ENCODE assay signal across 1 cellular context in the genomic region with DNA sequence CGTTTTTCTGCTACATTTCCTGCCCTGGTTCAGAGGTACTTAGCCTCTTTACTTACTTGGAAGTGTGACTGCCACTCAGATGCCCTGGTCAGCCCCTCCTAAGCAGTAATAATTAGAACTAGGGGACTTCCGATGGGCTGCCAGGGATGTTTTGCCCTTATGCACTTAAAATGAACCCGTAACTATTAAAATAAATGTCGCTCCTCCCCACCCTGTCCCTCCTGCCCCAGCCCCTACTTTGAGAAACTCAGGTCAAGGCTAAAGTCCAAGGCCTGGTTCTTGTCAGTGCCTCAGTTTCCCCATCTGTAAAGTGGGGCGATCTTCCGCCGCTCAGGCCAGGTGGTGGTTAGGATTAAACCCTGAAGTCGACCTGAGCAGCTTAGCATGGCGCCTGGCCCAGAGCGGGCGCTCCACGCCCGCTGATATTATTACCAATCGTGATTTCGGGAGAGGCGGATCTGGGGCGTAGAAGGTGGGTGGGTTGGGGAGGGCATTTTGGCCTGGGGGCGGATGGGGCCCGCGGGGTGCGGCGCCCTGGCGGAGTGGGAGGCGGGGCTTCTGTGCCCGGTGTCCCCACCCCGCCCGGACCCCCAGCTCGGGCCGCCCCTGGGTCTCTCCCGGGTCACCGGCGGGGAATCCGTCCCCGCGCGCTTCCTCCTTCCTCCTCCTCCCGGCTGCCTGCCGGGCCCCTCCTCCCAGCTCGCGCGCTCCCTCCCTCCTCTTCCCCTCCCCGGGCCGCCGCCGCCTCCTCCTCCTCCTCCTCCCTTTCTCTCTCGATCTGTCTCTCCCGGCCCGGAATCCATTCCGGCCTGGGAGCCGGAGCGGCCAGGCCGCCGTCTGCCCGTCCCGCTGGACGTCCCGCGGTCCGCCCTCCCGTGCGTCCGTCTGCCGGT.
TF ChIP-seq lines count a peak whose summit lies in the region.

A gene (plus strand): TSS at position 802 of the 893 bp plus-strand sequence. CDS start 38,014 bp downstream, outside the sequence.

TF ChIP-seq in HepG2, 621 proteins besides CTCF, POLR2A, EP300 and RAD21 (continued from another document and continues in another):
- TF ChIP-seq, protein P1, sequence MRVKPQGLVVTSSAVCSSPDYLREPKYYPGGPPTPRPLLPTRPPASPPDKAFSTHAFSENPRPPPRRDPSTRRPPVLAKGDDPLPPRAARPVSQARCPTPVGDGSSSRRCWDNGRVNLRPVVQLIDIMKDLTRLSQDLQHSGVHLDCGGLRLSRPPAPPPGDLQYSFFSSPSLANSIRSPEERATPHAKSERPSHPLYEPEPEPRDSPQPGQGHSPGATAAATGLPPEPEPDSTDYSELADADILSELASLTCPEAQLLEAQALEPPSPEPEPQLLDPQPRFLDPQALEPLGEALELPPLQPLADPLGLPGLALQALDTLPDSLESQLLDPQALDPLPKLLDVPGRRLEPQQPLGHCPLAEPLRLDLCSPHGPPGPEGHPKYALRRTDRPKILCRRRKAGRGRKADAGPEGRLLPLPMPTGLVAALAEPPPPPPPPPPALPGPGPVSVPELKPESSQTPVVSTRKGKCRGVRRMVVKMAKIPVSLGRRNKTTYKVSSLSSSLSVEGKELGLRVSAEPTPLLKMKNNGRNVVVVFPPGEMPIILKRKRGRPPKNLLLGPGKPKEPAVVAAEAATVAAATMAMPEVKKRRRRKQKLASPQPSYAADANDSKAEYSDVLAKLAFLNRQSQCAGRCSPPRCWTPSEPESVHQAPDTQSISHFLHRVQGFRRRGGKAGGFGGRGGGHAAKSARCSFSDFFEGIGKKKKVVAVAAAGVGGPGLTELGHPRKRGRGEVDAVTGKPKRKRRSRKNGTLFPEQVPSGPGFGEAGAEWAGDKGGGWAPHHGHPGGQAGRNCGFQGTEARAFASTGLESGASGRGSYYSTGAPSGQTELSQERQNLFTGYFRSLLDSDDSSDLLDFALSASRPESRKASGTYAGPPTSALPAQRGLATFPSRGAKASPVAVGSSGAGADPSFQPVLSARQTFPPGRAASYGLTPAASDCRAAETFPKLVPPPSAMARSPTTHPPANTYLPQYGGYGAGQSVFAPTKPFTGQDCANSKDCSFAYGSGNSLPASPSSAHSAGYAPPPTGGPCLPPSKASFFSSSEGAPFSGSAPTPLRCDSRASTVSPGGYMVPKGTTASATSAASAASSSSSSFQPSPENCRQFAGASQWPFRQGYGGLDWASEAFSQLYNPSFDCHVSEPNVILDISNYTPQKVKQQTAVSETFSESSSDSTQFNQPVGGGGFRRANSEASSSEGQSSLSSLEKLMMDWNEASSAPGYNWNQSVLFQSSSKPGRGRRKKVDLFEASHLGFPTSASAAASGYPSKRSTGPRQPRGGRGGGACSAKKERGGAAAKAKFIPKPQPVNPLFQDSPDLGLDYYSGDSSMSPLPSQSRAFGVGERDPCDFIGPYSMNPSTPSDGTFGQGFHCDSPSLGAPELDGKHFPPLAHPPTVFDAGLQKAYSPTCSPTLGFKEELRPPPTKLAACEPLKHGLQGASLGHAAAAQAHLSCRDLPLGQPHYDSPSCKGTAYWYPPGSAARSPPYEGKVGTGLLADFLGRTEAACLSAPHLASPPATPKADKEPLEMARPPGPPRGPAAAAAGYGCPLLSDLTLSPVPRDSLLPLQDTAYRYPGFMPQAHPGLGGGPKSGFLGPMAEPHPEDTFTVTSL (CRISPR knock-in tag; IDR thresholded peaks at IDR 0.05; ENCODE audit: borderline replicate concordance) = no peak
- 0 out of 2 replicates have a peak, but pooled peaks have one; percentile 38 for TF ChIP-seq DMAP1 (CRISPR knock-in tag; IDR thresholded peaks at IDR 0.05)
- TF ChIP-seq JUND (CRISPR knock-in tag; IDR thresholded peaks at IDR 0.05) = no peak
- TF ChIP-seq ISL2 (CRISPR knock-in tag; IDR thresholded peaks at IDR 0.05) = peak; percentile 59; the same call in 1 of the 2 replicates
- TF ChIP-seq ZNF879 (CRISPR knock-in tag; IDR thresholded peaks at IDR 0.05) = no peak
- TF ChIP-seq, protein P2, sequence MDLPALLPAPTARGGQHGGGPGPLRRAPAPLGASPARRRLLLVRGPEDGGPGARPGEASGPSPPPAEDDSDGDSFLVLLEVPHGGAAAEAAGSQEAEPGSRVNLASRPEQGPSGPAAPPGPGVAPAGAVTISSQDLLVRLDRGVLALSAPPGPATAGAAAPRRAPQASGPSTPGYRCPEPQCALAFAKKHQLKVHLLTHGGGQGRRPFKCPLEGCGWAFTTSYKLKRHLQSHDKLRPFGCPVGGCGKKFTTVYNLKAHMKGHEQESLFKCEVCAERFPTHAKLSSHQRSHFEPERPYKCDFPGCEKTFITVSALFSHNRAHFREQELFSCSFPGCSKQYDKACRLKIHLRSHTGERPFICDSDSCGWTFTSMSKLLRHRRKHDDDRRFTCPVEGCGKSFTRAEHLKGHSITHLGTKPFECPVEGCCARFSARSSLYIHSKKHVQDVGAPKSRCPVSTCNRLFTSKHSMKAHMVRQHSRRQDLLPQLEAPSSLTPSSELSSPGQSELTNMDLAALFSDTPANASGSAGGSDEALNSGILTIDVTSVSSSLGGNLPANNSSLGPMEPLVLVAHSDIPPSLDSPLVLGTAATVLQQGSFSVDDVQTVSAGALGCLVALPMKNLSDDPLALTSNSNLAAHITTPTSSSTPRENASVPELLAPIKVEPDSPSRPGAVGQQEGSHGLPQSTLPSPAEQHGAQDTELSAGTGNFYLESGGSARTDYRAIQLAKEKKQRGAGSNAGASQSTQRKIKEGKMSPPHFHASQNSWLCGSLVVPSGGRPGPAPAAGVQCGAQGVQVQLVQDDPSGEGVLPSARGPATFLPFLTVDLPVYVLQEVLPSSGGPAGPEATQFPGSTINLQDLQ (CRISPR knock-in tag; IDR thresholded peaks at IDR 0.05) = peak; percentile 63; the same call in 1 of the 2 replicates
- peak; percentile 45 for TF ChIP-seq TEAD3 (CRISPR knock-in tag; optimal IDR thresholded peaks at IDR 0.05; ENCODE audit: borderline replicate concordance)
- TF ChIP-seq RFXANK (CRISPR knock-in tag; IDR thresholded peaks at IDR 0.05) = 0 out of 2 replicates have a peak, but pooled peaks have one; percentile 51
- TF ChIP-seq ZNF317 (CRISPR knock-in tag; IDR thresholded peaks at IDR 0.05) = no peak
- peak; percentile 44; the same call in 1 of the 2 replicates for TF ChIP-seq ARNT2 (CRISPR knock-in tag; IDR thresholded peaks at IDR 0.05; ENCODE audit: low read depth)
- 0 out of 2 replicates have a peak, but pooled peaks have one; percentile 9 for TF ChIP-seq TBP (CRISPR knock-in tag; IDR thresholded peaks at IDR 0.05)
- TF ChIP-seq HNRNPLL (IDR thresholded peaks at IDR 0.05; ENCODE audit: low read depth, low read length, poor library complexity, severe bottlenecking) = peak; percentile 58
- TF ChIP-seq ZNF530 (CRISPR knock-in tag; IDR thresholded peaks at IDR 0.05; ENCODE audit: low read depth) = no peak
- peak; percentile 91 for TF ChIP-seq ZNF629 (CRISPR knock-in tag; conservative IDR thresholded peaks at IDR 0.05)
- peak; percentile 30 for TF ChIP-seq AGO2 (optimal IDR thresholded peaks at IDR 0.05; ENCODE audit: low read depth, low read length)
- TF ChIP-seq, protein P3, sequence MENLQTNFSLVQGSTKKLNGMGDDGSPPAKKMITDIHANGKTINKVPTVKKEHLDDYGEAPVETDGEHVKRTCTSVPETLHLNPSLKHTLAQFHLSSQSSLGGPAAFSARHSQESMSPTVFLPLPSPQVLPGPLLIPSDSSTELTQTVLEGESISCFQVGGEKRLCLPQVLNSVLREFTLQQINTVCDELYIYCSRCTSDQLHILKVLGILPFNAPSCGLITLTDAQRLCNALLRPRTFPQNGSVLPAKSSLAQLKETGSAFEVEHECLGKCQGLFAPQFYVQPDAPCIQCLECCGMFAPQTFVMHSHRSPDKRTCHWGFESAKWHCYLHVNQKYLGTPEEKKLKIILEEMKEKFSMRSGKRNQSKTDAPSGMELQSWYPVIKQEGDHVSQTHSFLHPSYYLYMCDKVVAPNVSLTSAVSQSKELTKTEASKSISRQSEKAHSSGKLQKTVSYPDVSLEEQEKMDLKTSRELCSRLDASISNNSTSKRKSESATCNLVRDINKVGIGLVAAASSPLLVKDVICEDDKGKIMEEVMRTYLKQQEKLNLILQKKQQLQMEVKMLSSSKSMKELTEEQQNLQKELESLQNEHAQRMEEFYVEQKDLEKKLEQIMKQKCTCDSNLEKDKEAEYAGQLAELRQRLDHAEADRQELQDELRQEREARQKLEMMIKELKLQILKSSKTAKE (CRISPR knock-in tag; IDR thresholded peaks at IDR 0.05; ENCODE audit: borderline replicate concordance) = peak; percentile 16; the same call in 1 of the 2 replicates
- TF ChIP-seq JDP2 (CRISPR knock-in tag; IDR thresholded peaks at IDR 0.05; ENCODE audit: borderline replicate concordance) = no peak; the same call in 1 of the 2 replicates
- peak; percentile 27; the same call in 1 of the 2 replicates for TF ChIP-seq YEATS4 (CRISPR knock-in tag; IDR thresholded peaks at IDR 0.05; ENCODE audit: borderline replicate concordance)
- TF ChIP-seq KLF9 (CRISPR knock-in tag; IDR thresholded peaks at IDR 0.05; ENCODE audit: low read depth) = no peak
- no peak for TF ChIP-seq SMAD3 (CRISPR knock-in tag; IDR thresholded peaks at IDR 0.05)
- TF ChIP-seq ZNF746 (CRISPR knock-in tag; IDR thresholded peaks at IDR 0.05) = peak; percentile 88; the same call in 1 of the 2 replicates
- peak; percentile 3; the same call in 1 of the 2 replicates for TF ChIP-seq SIN3A (IDR thresholded peaks at IDR 0.05; ENCODE audit: borderline replicate concordance, low read depth, low read length)
- no peak for TF ChIP-seq GTF2F1 (IDR thresholded peaks at IDR 0.05; ENCODE audit: low read length)
- TF ChIP-seq, protein P4, sequence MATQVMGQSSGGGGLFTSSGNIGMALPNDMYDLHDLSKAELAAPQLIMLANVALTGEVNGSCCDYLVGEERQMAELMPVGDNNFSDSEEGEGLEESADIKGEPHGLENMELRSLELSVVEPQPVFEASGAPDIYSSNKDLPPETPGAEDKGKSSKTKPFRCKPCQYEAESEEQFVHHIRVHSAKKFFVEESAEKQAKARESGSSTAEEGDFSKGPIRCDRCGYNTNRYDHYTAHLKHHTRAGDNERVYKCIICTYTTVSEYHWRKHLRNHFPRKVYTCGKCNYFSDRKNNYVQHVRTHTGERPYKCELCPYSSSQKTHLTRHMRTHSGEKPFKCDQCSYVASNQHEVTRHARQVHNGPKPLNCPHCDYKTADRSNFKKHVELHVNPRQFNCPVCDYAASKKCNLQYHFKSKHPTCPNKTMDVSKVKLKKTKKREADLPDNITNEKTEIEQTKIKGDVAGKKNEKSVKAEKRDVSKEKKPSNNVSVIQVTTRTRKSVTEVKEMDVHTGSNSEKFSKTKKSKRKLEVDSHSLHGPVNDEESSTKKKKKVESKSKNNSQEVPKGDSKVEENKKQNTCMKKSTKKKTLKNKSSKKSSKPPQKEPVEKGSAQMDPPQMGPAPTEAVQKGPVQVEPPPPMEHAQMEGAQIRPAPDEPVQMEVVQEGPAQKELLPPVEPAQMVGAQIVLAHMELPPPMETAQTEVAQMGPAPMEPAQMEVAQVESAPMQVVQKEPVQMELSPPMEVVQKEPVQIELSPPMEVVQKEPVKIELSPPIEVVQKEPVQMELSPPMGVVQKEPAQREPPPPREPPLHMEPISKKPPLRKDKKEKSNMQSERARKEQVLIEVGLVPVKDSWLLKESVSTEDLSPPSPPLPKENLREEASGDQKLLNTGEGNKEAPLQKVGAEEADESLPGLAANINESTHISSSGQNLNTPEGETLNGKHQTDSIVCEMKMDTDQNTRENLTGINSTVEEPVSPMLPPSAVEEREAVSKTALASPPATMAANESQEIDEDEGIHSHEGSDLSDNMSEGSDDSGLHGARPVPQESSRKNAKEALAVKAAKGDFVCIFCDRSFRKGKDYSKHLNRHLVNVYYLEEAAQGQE (IDR thresholded peaks at IDR 0.05; ENCODE audit: borderline replicate concordance in 1 of 2, low read depth in 1 of 2, low read length in 2 of 2) = no peak
- TF ChIP-seq ZBTB7A (CRISPR knock-in tag; IDR thresholded peaks at IDR 0.05) = peak; percentile 47; the same call in 1 of the 2 replicates
- no peak for TF ChIP-seq ZNF552 (CRISPR knock-in tag; IDR thresholded peaks at IDR 0.05; ENCODE audit: borderline replicate concordance)
- TF ChIP-seq RELA (CRISPR knock-in tag; IDR thresholded peaks at IDR 0.05) = 0 out of 2 replicates have a peak, but pooled peaks have one; percentile 41
- no peak for TF ChIP-seq SMARCE1 (IDR thresholded peaks at IDR 0.05; ENCODE audit: borderline replicate concordance)
- TF ChIP-seq, protein P5, sequence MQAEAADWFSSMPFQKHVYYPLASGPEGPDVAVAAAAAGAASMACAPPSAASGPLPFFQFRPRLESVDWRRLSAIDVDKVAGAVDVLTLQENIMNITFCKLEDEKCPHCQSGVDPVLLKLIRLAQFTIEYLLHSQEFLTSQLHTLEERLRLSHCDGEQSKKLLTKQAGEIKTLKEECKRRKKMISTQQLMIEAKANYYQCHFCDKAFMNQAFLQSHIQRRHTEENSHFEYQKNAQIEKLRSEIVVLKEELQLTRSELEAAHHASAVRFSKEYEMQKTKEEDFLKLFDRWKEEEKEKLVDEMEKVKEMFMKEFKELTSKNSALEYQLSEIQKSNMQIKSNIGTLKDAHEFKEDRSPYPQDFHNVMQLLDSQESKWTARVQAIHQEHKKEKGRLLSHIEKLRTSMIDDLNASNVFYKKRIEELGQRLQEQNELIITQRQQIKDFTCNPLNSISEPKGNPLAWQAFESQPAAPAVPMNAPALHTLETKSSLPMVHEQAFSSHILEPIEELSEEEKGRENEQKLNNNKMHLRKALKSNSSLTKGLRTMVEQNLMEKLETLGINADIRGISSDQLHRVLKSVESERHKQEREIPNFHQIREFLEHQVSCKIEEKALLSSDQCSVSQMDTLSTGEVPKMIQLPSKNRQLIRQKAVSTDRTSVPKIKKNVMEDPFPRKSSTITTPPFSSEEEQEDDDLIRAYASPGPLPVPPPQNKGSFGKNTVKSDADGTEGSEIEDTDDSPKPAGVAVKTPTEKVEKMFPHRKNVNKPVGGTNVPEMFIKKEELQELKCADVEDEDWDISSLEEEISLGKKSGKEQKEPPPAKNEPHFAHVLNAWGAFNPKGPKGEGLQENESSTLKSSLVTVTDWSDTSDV (CRISPR knock-in tag; IDR thresholded peaks at IDR 0.05) = peak; percentile 78; the same call in 1 of the 2 replicates
- TF ChIP-seq EHMT2 (IDR thresholded peaks at IDR 0.05; ENCODE audit: borderline replicate concordance, low read depth, low read length) = no peak
- TF ChIP-seq ZMAT3 (CRISPR knock-in tag; conservative IDR thresholded peaks at IDR 0.05) = no peak
- no peak; the same call in 1 of the 2 replicates for TF ChIP-seq ADNP (CRISPR knock-in tag; IDR thresholded peaks at IDR 0.05)
- TF ChIP-seq JUN (CRISPR knock-in tag; IDR thresholded peaks at IDR 0.05) = 0 out of 2 replicates have a peak, but pooled peaks have one; percentile 24
- peak; percentile 39 for TF ChIP-seq MED8 (CRISPR knock-in tag; IDR thresholded peaks at IDR 0.05; ENCODE audit: insufficient replicate concordance)
- TF ChIP-seq SAP130 (CRISPR knock-in tag; IDR thresholded peaks at IDR 0.05; ENCODE audit: low read depth) = peak; percentile 79
- no peak for TF ChIP-seq ZNF30 (CRISPR knock-in tag; IDR thresholded peaks at IDR 0.05)
- peak; percentile 64 for TF ChIP-seq ZNF768 (CRISPR knock-in tag; IDR thresholded peaks at IDR 0.05)
- TF ChIP-seq, protein P6, sequence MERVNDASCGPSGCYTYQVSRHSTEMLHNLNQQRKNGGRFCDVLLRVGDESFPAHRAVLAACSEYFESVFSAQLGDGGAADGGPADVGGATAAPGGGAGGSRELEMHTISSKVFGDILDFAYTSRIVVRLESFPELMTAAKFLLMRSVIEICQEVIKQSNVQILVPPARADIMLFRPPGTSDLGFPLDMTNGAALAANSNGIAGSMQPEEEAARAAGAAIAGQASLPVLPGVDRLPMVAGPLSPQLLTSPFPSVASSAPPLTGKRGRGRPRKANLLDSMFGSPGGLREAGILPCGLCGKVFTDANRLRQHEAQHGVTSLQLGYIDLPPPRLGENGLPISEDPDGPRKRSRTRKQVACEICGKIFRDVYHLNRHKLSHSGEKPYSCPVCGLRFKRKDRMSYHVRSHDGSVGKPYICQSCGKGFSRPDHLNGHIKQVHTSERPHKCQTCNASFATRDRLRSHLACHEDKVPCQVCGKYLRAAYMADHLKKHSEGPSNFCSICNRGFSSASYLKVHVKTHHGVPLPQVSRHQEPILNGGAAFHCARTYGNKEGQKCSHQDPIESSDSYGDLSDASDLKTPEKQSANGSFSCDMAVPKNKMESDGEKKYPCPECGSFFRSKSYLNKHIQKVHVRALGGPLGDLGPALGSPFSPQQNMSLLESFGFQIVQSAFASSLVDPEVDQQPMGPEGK (CRISPR knock-in tag; IDR thresholded peaks at IDR 0.05) = peak; percentile 97
